22 cellular contexts compared by ENCODE assay signal in the genomic region with DNA sequence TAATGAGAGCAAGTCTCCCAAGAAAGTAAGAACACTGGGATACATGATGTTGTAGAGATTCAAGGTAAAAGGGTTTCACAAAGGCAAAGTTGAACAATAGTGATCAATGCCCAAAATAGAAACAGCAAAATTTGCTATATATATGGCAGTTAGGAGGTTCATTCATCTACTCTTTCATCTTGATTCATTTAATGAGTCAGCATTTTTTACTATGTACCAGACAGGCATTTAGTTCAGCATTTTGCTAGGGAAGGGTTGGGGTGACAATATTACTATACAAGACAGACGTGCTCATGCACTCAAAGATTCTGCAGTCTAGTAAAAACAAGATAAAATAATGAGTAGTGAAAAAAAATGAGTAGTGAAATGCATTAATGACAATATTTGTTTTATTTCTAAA.
DNase-seq lines count a peak whose midpoint lies in the region; ATAC-seq, FAIRE-seq and TF ChIP-seq lines count a peak whose summit lies in the region.
"Had no signal": no experiment of that assay in that cellular context is flagged by ENCODE, and none has a peak within 500 bp of the region (broad histone marks: within the 10 kb centered on the region; RNA-seq: fewer than 3 reads in every experiment).

No MANE protein-coding gene starts in this region.

- no peak overlapping the region for H3K9ac ChIP-seq in HepG2 (ENCODE audit: insufficient read depth, low read depth, low read length)
- H3K9ac ChIP-seq in K562 (ENCODE audit: insufficient read depth in 1 of 2, low read depth in 2 of 2, low read length in 2 of 2) = no peak overlapping the region
- H3K9ac ChIP-seq: BLaER1 had no signal

- H3K4me3 ChIP-seq in HepG2 (replicated peaks in 1 of 3; ENCODE audit: insufficient read depth in 1 of 3, low read depth in 2 of 3, low read length in 3 of 3) (no peak overlapping the region), right lobe of liver (no peak overlapping the region), K562 (no peak overlapping the region)
- H3K4me3 ChIP-seq: BLaER1 had no signal

- TF ChIP-seq EP300 in HepG2 (IDR thresholded peaks at IDR 0.05; ENCODE audit: low read depth in 2 of 2, low read length in 2 of 2) (no peak), HepG2 (CRISPR knock-in tag; IDR thresholded peaks at IDR 0.05; ENCODE audit: borderline replicate concordance) (no peak), K562 (IDR thresholded peaks at IDR 0.05; ENCODE audit: low read length) (no peak)

- H3K9me1 ChIP-seq in K562 (ENCODE audit: control insufficient read depth, insufficient read depth, low read length) = no peaks in the 10 kb centered on the region

- in situ Hi-C loops in HepG2 (cut with HindIII; ENCODE audit: extremely low pct_ligation_motif_present, low pct_unique_long_range_greater_than_20kb) = no loop called here
- in situ Hi-C loops in K562 (cut with MboI) = no loop called here

- DNase-seq in HepG2 (ENCODE audit: low spot score) = no peak
- DNase-seq in right lobe of liver = no peak
- DNase-seq in OCI-M1 (lab: John Stamatoyannopoulos, UW) = peak; percentile 60
- no peak for DNase-seq in K562 (ENCODE audit: extremely low read depth in 1 of 4, low spot score in 3 of 4)
- no peak for DNase-seq in SW 1271 (lab: John Stamatoyannopoulos, UW)
- no peak for DNase-seq in SK-N-DZ (ENCODE audit: low spot score)
- DNase-seq in stimulated activated CD4-positive, alpha-beta T cell treated with anti-CD3 and anti-CD28 coated beads, Interleukin-4, amount 100 ng/mL, for 4 hours = no peak
- DNase-seq: ACHN; BE2C; C1 segment of cervical spinal cord; Caco-2; Calu3; CD4-positive, CD25-positive, alpha-beta regulatory T cell; CD8-positive, alpha-beta T cell; DMS79 treated with DMSO at 0.1 percent for 48 hours; GF-D8 had no signal

- H2AFZ ChIP-seq in HepG2 (ENCODE audit: low read length) (no peak overlapping the region), K562 (ENCODE audit: low read depth, low read length) (no peak overlapping the region)

- TF ChIP-seq CTCF in HepG2 (CRISPR knock-in tag; IDR thresholded peaks at IDR 0.05) (no peak), right lobe of liver (IDR thresholded peaks at IDR 0.05) (no peak), K562 (IDR thresholded peaks at IDR 0.05 in 2 of 3, conservative IDR thresholded peaks at IDR 0.05 in 1 of 3; ENCODE audit: insufficient read depth in 2 of 3, low read depth in 1 of 3, low read length in 3 of 3) (no peak)

- no peaks in the 10 kb centered on the region for H3K27me3 ChIP-seq in HepG2 (ENCODE audit: control insufficient read depth in 1 of 2, insufficient read depth in 2 of 2, low read length in 2 of 2)
- no peaks in the 10 kb centered on the region for H3K27me3 ChIP-seq in right lobe of liver
- no peaks in the 10 kb centered on the region; a peak in 1 of 5 replicates for H3K27me3 ChIP-seq in K562 (ENCODE audit: control insufficient read depth in 2 of 2, insufficient read depth in 2 of 2, low read length in 2 of 2)
- H3K27me3 ChIP-seq: BE2C, BLaER1 had no signal

- no peaks in the 10 kb centered on the region for H3K36me3 ChIP-seq in HepG2 (replicated peaks in 1 of 2; ENCODE audit: control insufficient read depth in 1 of 2, insufficient read depth in 2 of 2, low read length in 2 of 2)
- H3K36me3 ChIP-seq in right lobe of liver = no peaks in the 10 kb centered on the region
- H3K36me3 ChIP-seq in K562 (ENCODE audit: control insufficient read depth, insufficient read depth, low read length) = no peaks in the 10 kb centered on the region
- H3K36me3 ChIP-seq: BE2C, BLaER1 had no signal

- BruUV-seq in HepG2 (replicated peaks; lab: Mats Ljungman, UMichigan) = no TSS peak
- BruUV-seq in K562 (replicated peaks; lab: Mats Ljungman, UMichigan) = no TSS peak

- H3K4me1 ChIP-seq in HepG2 (ENCODE audit: insufficient read depth, low read length) (no peaks in the 10 kb centered on the region), right lobe of liver (no peaks in the 10 kb centered on the region), K562 (replicated peaks in 1 of 2; ENCODE audit: control insufficient read depth in 2 of 2, insufficient read depth in 2 of 2, low read length in 2 of 2) (no peaks in the 10 kb centered on the region)
- H3K4me1 ChIP-seq: BLaER1, Caco-2 had no signal

- H3K4me2 ChIP-seq in HepG2 (ENCODE audit: low read depth, low read length) = no peak overlapping the region
- no peak overlapping the region for H3K4me2 ChIP-seq in K562 (ENCODE audit: insufficient read depth, low read length)
- H3K4me2 ChIP-seq: BLaER1 had no signal

- no peak for TF ChIP-seq RAD21 in HepG2 (CRISPR knock-in tag; IDR thresholded peaks at IDR 0.05)
- TF ChIP-seq RAD21 in K562 (CRISPR knock-in tag; conservative IDR thresholded peaks at IDR 0.05 in 1 of 2, IDR thresholded peaks at IDR 0.05 in 1 of 2) = no peak

- POLR2A ChIA-PET in HepG2 (lab: Yijun Ruan, JAX) (no interaction called here), K562 (lab: Yijun Ruan, JAX) (no interaction called here)

- TF ChIP-seq POLR2A in HepG2 (IDR thresholded peaks at IDR 0.05; ENCODE audit: insufficient read depth in 1 of 2, low read depth in 2 of 2, low read length in 2 of 2) = no peak
- no peak for TF ChIP-seq POLR2A in right lobe of liver (IDR thresholded peaks at IDR 0.05)
- TF ChIP-seq POLR2A in K562 (conservative IDR thresholded peaks at IDR 0.05) = no peak

- intact Hi-C loops in HepG2 (cut with micrococcal nuclease; ENCODE audit: unreplicated experiment) (no loop called here), right lobe of liver (cut with DNase I) (no loop called here), K562 (cut with micrococcal nuclease) (no loop called here)

- H3K79me2 ChIP-seq in HepG2 (ENCODE audit: insufficient read depth, low read length) (no peaks in the 10 kb centered on the region), K562 (ENCODE audit: control insufficient read depth, insufficient read depth, low read length) (no peaks in the 10 kb centered on the region)

- FAIRE-seq in HepG2 (lab: Jason Lieb, UNC) (no peak), K562 (lab: Jason Lieb, UNC) (no peak)
- FAIRE-seq: D721Med, G401.6, GM12892, GM18507 had no signal

- CTCF ChIA-PET in HepG2 (lab: Yijun Ruan, JAX; ENCODE audit: low intra/inter-chr PET ratio, low total read pairs) (no interaction called here), K562 (lab: Yijun Ruan, JAX; ENCODE audit: low intra/inter-chr PET ratio) (no interaction called here)

- H3K27ac ChIP-seq in HepG2 (ENCODE audit: extremely low read length, insufficient read depth, low read length) (no peak overlapping the region), right lobe of liver (no peak overlapping the region), K562 (ENCODE audit: extremely low read depth, low read depth, low read length) (no peak overlapping the region)
- H3K27ac ChIP-seq: 22Rv1, BLaER1 had no signal

- 0% methylated on average over 1 of the region's 1 CpG for WGBS in HepG2 (ENCODE audit: low lambda C conversion rate)
- 54% methylated on average over 1 of the region's 1 CpG for whole genome bisulfite sequencing in right lobe of liver (ENCODE audit: insufficient coverage, low coverage, low lambda C conversion rate, missing lambda C conversion rate)
- WGBS in K562 (ENCODE audit: insufficient coverage, low coverage, missing lambda C conversion rate) = 0% methylated on average over 1 of the region's 1 CpG

- H3K9me3 ChIP-seq in HepG2 (ENCODE audit: low read length) = no peaks in the 10 kb centered on the region
- no peaks in the 10 kb centered on the region for H3K9me3 ChIP-seq in right lobe of liver
- H3K9me3 ChIP-seq in K562 (replicated peaks; ENCODE audit: control insufficient read depth, insufficient read depth, low read depth, low read length) = no peaks in the 10 kb centered on the region
- H3K9me3 ChIP-seq: BE2C, BLaER1, Caco-2 had no signal

- ATAC-seq in HepG2 = no peak
- no peak for ATAC-seq in right lobe of liver
- no peak for ATAC-seq in K562
- ATAC-seq: CD8-positive, alpha-beta T cell had no signal

- H4K20me1 ChIP-seq in HepG2 (ENCODE audit: insufficient read depth, low read length) (no peaks in the 10 kb centered on the region), K562 (replicated peaks; ENCODE audit: control insufficient read depth, insufficient read depth, low read length) (no peaks in the 10 kb centered on the region)
- H4K20me1 ChIP-seq: BLaER1 had no signal

TF ChIP-seq in HepG2, 621 proteins besides CTCF, POLR2A, EP300 and RAD21:
- peak; percentile 93 to 96 for TF ChIP-seq MAFK (conservative IDR thresholded peaks at IDR 0.05 in 1 of 2, IDR thresholded peaks at IDR 0.05 in 1 of 2; ENCODE audit: low read length in 2 of 2)
- TF ChIP-seq NFE2L2 (IDR thresholded peaks at IDR 0.05; ENCODE audit: low read length) = peak; percentile 68
- no peak for TF ChIP-seq ZBTB42 (CRISPR knock-in tag; IDR thresholded peaks at IDR 0.05)
- TF ChIP-seq MAFF (IDR thresholded peaks at IDR 0.05; ENCODE audit: low read depth, low read length) = peak; percentile 94

TF ChIP-seq in K562, 482 proteins besides CTCF, POLR2A, EP300 and RAD21 (continues in another document):
- TF ChIP-seq ERF (CRISPR knock-in tag; IDR thresholded peaks at IDR 0.05) = no peak
- no peak for TF ChIP-seq LEF1 (IDR thresholded peaks at IDR 0.05)
- TF ChIP-seq ZNF699 (CRISPR knock-in tag; IDR thresholded peaks at IDR 0.05; ENCODE audit: insufficient replicate concordance) = no peak
- no peak for TF ChIP-seq NCOA2 (IDR thresholded peaks at IDR 0.05; ENCODE audit: partially characterized antibody in 2 of 2)
- TF ChIP-seq MTA1 (IDR thresholded peaks at IDR 0.05; ENCODE audit: borderline replicate concordance) = no peak
